Comparison of ENCODE assay signal across 11 cellular contexts in genomic region chrX:124232523-124233201, GRCh38.
DNase-seq lines count a peak whose midpoint lies in the region; ATAC-seq, FAIRE-seq and TF ChIP-seq lines count a peak whose summit lies in the region.
"Had no signal": no experiment of that assay in that cellular context is flagged by ENCODE, and none has a peak within 500 bp of the region (broad histone marks: within the 10 kb centered on the region; RNA-seq: fewer than 3 reads in every experiment).

No MANE protein-coding gene starts in this region.

- ATAC-seq in GM18909 (IDR thresholded peaks at IDR 0.05; ENCODE audit: poor library complexity, unreplicated experiment) (peak; percentile 81), GM21825 (IDR thresholded peaks at IDR 0.05; ENCODE audit: unreplicated experiment) (peak; percentile 73), HG03520 (IDR thresholded peaks at IDR 0.05; ENCODE audit: unreplicated experiment) (peak; percentile 73)
- ATAC-seq: body of pancreas, heart right ventricle had no signal

- H4K5ac ChIP-seq in H1 (ENCODE audit: insufficient read length, low read depth, low read length) = no peak overlapping the region

- no peaks in the 10 kb centered on the region for H3K36me3 ChIP-seq in H1 (ENCODE audit: control insufficient read depth in 2 of 4, insufficient read depth in 4 of 4, low read length in 3 of 4)
- H3K36me3 ChIP-seq: heart right ventricle had no signal

- TF ChIP-seq CTCF in H1 (IDR thresholded peaks at IDR 0.05; ENCODE audit: control extremely low read depth in 1 of 3, insufficient read depth in 1 of 3, low read depth in 1 of 3, low read length in 3 of 3) = no peak

- H2BK20ac ChIP-seq in H1 (ENCODE audit: low read length) = no peak overlapping the region

- no peak overlapping the region for H2AFZ ChIP-seq in H1 (ENCODE audit: low read length)

- POLR2A ChIA-PET in H1 (lab: Charles Lee; ENCODE audit: partially characterized antibody) = no interaction called here

- H2BK12ac ChIP-seq in H1 (ENCODE audit: low read depth, low read length) = no peak overlapping the region

- H3K23ac ChIP-seq in H1 (ENCODE audit: insufficient read length) = no peak overlapping the region

- WGBS in H1 (ENCODE audit: extremely low coverage in 1 of 2, insufficient coverage in 1 of 2, insufficient read length in 1 of 2, insufficient replicate concordance in 2 of 2, low coverage in 1 of 2, low lambda C conversion rate in 2 of 2, missing lambda C conversion rate in 1 of 2), 2 experiments = 27% methylated on average over 3 of the region's 3 CpGs; no CpG with 5 or more reads in 1 of the 2 experiments

- no peak overlapping the region for H3K27ac ChIP-seq in H1 (ENCODE audit: low read depth, low read length)
- H3K27ac ChIP-seq: body of pancreas, heart right ventricle had no signal

- no peak overlapping the region for H2BK15ac ChIP-seq in H1 (ENCODE audit: low read length)

- no peak overlapping the region for H4K8ac ChIP-seq in H1 (ENCODE audit: extremely low read depth, insufficient read depth, low read length)

- peaks cover 4 to 13% (median 11%) of the 10 kb centered on the region in 4 experiments; a peak in 5 of 7 replicates for H3K4me1 ChIP-seq in H1 (replicated peaks in 1 of 4; ENCODE audit: control insufficient read depth in 3 of 4, insufficient read depth in 4 of 4, low read length in 3 of 4)
- H3K4me1 ChIP-seq: body of pancreas, heart right ventricle had no signal

- no peak overlapping the region for H3K4me3 ChIP-seq in H1 (ENCODE audit: extremely low read depth in 1 of 4, insufficient read depth in 2 of 4, low read depth in 3 of 4, low read length in 4 of 4)
- H3K4me3 ChIP-seq: body of pancreas, heart right ventricle had no signal

- TF ChIP-seq EP300 in H1 (IDR thresholded peaks at IDR 0.05; ENCODE audit: borderline replicate concordance in 1 of 2, low read depth in 2 of 2, low read length in 2 of 2) = no peak

- no peak for DNase-seq in H1 (ENCODE audit: low read depth in 1 of 2, low spot score in 2 of 2)
- DNase-seq in DMS153 treated with DMSO at 0.1 percent for 48 hours (lab: John Stamatoyannopoulos, UW; ENCODE audit: unreplicated experiment) = no peak
- no peak for DNase-seq in NCI-H2029 treated with DMSO at 0.1 percent for 48 hours (lab: John Stamatoyannopoulos, UW)
- DNase-seq in mesenteric fat pad (ENCODE audit: low spot score) = no peak
- no peak for DNase-seq in SHP77 (lab: John Stamatoyannopoulos, UW)
- DNase-seq: body of pancreas, heart right ventricle, posterior cingulate gyrus had no signal

- H3K79me2 ChIP-seq in H1 (ENCODE audit: control insufficient read depth in 1 of 2, insufficient read depth in 2 of 2, low read length in 2 of 2) = no peaks in the 10 kb centered on the region

- no peak overlapping the region for H3K14ac ChIP-seq in H1 (ENCODE audit: insufficient read length)

- peaks cover 0 to 3% (median 1%) of the 10 kb centered on the region in 4 experiments; a peak in 1 of 7 replicates for H3K27me3 ChIP-seq in H1 (replicated peaks in 1 of 4; ENCODE audit: control insufficient read depth in 3 of 4, extremely low read depth in 1 of 4, insufficient read depth in 3 of 4, low read length in 3 of 4)
- H3K27me3 ChIP-seq: body of pancreas, heart right ventricle had no signal

- H3K9ac ChIP-seq in H1 (replicated peaks in 1 of 4; ENCODE audit: extremely low read depth in 1 of 4, low read depth in 3 of 4, low read length in 3 of 4) = no peak overlapping the region

- H2AK5ac ChIP-seq in H1 (ENCODE audit: low read depth, low read length) = no peak overlapping the region

- H3K4me2 ChIP-seq in H1 (ENCODE audit: insufficient read depth in 1 of 2, low read depth in 2 of 2, low read length in 2 of 2) = peak overlapping the region; percentile 33 to 52; a peak in 1 of 4 replicates

- no peak overlapping the region for H3K18ac ChIP-seq in H1 (ENCODE audit: extremely low read depth, low read length)

- no peak overlapping the region for H2BK120ac ChIP-seq in H1 (replicated peaks; ENCODE audit: low read depth, low read length)

- H3K79me1 ChIP-seq in H1 (ENCODE audit: low read depth, low read length) = no peaks in the 10 kb centered on the region

- no peaks in the 10 kb centered on the region for H4K20me1 ChIP-seq in H1 (replicated peaks in 1 of 2; ENCODE audit: control insufficient read depth in 1 of 2, insufficient read depth in 2 of 2, low read length in 2 of 2)

- H3K9me3 ChIP-seq in H1 (ENCODE audit: insufficient read depth in 2 of 2, low read depth in 1 of 2, low read length in 1 of 2) = no peaks in the 10 kb centered on the region
- H3K9me3 ChIP-seq: body of pancreas, heart right ventricle had no signal

- CTCF ChIA-PET in H1 (lab: Charles Lee; ENCODE audit: partially characterized antibody) = interaction anchor here (0.6 to 1.3 kb wide), 3 partner anchors 9 to 183 kb away, joined by 3 to 4 read pairs (median 3); no protein-coding TSS in a partner anchor

- H3K4ac ChIP-seq in H1 (replicated peaks; ENCODE audit: insufficient read length, low read depth, low read length) = no peak overlapping the region

- FAIRE-seq in H1 (lab: Jason Lieb, UNC) = no peak

- no peak for TF ChIP-seq RAD21 in H1 (IDR thresholded peaks at IDR 0.05 in 1 of 2, conservative IDR thresholded peaks at IDR 0.05 in 1 of 2; ENCODE audit: low read depth in 2 of 2, low read length in 2 of 2)

- no peak overlapping the region for H2BK5ac ChIP-seq in H1 (ENCODE audit: low read depth, low read length)

- no peak for TF ChIP-seq POLR2A in H1 (IDR thresholded peaks at IDR 0.05; ENCODE audit: control extremely low read depth in 1 of 2, low read depth in 2 of 2, low read length in 2 of 2)

- no peaks in the 10 kb centered on the region for H3K23me2 ChIP-seq in H1 (ENCODE audit: low read depth, low read length)

- H3K56ac ChIP-seq in H1 (replicated peaks; ENCODE audit: insufficient read length, low read depth, low read length) = no peak overlapping the region

- H4K91ac ChIP-seq in H1 (replicated peaks; ENCODE audit: insufficient read length, low read length) = no peak overlapping the region

TF ChIP-seq in H1, 55 proteins besides CTCF, POLR2A, EP300 and RAD21:
- TF ChIP-seq CTBP2 (IDR thresholded peaks at IDR 0.05; ENCODE audit: borderline replicate concordance, insufficient read depth, insufficient read length, low read length) (no peak), SIN3A (conservative IDR thresholded peaks at IDR 0.05 in 1 of 2, IDR thresholded peaks at IDR 0.05 in 1 of 2; ENCODE audit: low read depth in 1 of 2, low read length in 2 of 2) (no peak), ASH2L (IDR thresholded peaks at IDR 0.05; ENCODE audit: low read length) (no peak), YY1 (IDR thresholded peaks at IDR 0.05; ENCODE audit: low read depth, low read length) (no peak), POLR2AphosphoS5 (IDR thresholded peaks at IDR 0.05; ENCODE audit: low read depth, low read length) (0 out of 2 replicates have a peak, but pooled peaks have one; percentile 27)
